8 cellular contexts compared by ENCODE assay signal in genomic region chr15:70094690-70095311, GRCh38. TPM values are rescaled to one million over a fixed set of nuclear protein-coding genes. Genes with fewer than 3 reads are reported as not detected.
DNase-seq lines count a peak whose midpoint lies in the region; ATAC-seq and TF ChIP-seq lines count a peak whose summit lies in the region.

No MANE protein-coding gene starts in this region.

- H3K4me3 ChIP-seq in MM.1S (ENCODE audit: low read length) (peak overlapping the region; percentile 80), astrocyte of the spinal cord (ENCODE audit: low read depth, low read length) (peak overlapping the region; percentile 89), mesendoderm (ENCODE audit: low read length) (peak overlapping the region; percentile 66)

- no peaks in the 10 kb centered on the region for H3K9me3 Mint-ChIP-seq in CD4-positive, alpha-beta T cell

- H3K79me1 ChIP-seq in mesendoderm (ENCODE audit: low read length): peaks cover 11% of the 10 kb centered on the region

- H3K4me2 ChIP-seq in MM.1S (ENCODE audit: low read depth, low read length) (peak overlapping the region; percentile 88), mesendoderm (ENCODE audit: low read length) (peak overlapping the region; percentile 86)

- peak overlapping the region; percentile 54 for H2BK120ac ChIP-seq in mesendoderm (ENCODE audit: low read depth, low read length)

- no peak overlapping the region for H2AFZ ChIP-seq in MM.1S (ENCODE audit: low read length)

- DNase-seq in CD4-positive, alpha-beta T cell: no peak
- DNase-seq in MM.1S (peak; percentile 22), astrocyte of the spinal cord (ENCODE audit: low read depth, low spot score) (no peak), mesendoderm (no peak), GM20000 (ENCODE audit: low spot score) (no peak), pons (ENCODE audit: low spot score) (no peak)
- DNase-seq in activated effector memory CD4-positive, alpha-beta T cell treated with anti-CD3 and anti-CD28 coated beads, Interleukin-2, amount 50 U/mL, for 16 hours: no peak

- peak overlapping the region; percentile 99 for H3K18ac ChIP-seq in mesendoderm (ENCODE audit: low read length)

- H3K9ac ChIP-seq in MM.1S (ENCODE audit: low read length): peak overlapping the region; percentile 99
- peak overlapping the region; percentile 95 for H3K9ac ChIP-seq in mesendoderm (ENCODE audit: low read length)

- H4K8ac ChIP-seq in mesendoderm (ENCODE audit: low read depth, low read length): no peak overlapping the region

- peak overlapping the region; percentile 25 for H2AK5ac ChIP-seq in mesendoderm (ENCODE audit: low read length)

- no CpG with 5 or more reads among the region's 8 CpGs for WGBS in mesendoderm (ENCODE audit: extremely low coverage, insufficient coverage, low lambda C conversion rate)

- no peak overlapping the region for H2BK15ac ChIP-seq in mesendoderm (replicated peaks; ENCODE audit: low read depth)

- peak overlapping the region; percentile 96 for H3K4me3 Mint-ChIP-seq in CD4-positive, alpha-beta T cell

- H4K20me1 ChIP-seq in MM.1S (ENCODE audit: insufficient read depth, low read length): peaks cover 43% of the 10 kb centered on the region

- peaks cover 87% of the 10 kb centered on the region for H3K79me2 ChIP-seq in MM.1S (ENCODE audit: low read length)
- peaks cover 64% of the 10 kb centered on the region for H3K79me2 ChIP-seq in mesendoderm (ENCODE audit: control insufficient read depth, insufficient read depth, low read length)

- peak overlapping the region; percentile 17 for H2BK5ac ChIP-seq in mesendoderm (ENCODE audit: low read length)

- H3F3A ChIP-seq in MM.1S (ENCODE audit: insufficient read depth, low read length): peaks cover 14% of the 10 kb centered on the region

- peak overlapping the region; percentile 23 for H3K4ac ChIP-seq in mesendoderm (ENCODE audit: low read depth, low read length)

- no peak for ATAC-seq in CD4-positive, alpha-beta T cell (ENCODE audit: poor library complexity)
- no peak for ATAC-seq in HG03521 (IDR thresholded peaks at IDR 0.05; ENCODE audit: unreplicated experiment)

- H4K5ac ChIP-seq in mesendoderm (ENCODE audit: low read length): no peak overlapping the region

- H3K4me1 ChIP-seq in MM.1S (ENCODE audit: low read length): peaks cover 28% of the 10 kb centered on the region
- H3K4me1 ChIP-seq in mesendoderm (ENCODE audit: control insufficient read depth, low read depth, low read length): peaks cover 35% of the 10 kb centered on the region

- H3K56ac ChIP-seq in mesendoderm (ENCODE audit: low read length): peak overlapping the region; percentile 97

- CTCF ChIA-PET in CD4-positive, alpha-beta T cell (lab: Charles Lee): interaction anchor here (0.9 kb wide), 1 partner anchor 9 kb away, joined by 3 read pairs; no protein-coding TSS in a partner anchor

- no peak overlapping the region for H3K23ac ChIP-seq in mesendoderm (ENCODE audit: low read length)

- H3K27me3 Mint-ChIP-seq in CD4-positive, alpha-beta T cell: peaks cover 5% of the 10 kb centered on the region

- H3K4me1 Mint-ChIP-seq in CD4-positive, alpha-beta T cell (ENCODE audit: low read depth): peaks cover 77% of the 10 kb centered on the region

- H3K27ac ChIP-seq in CD4-positive, alpha-beta T cell (ENCODE audit: low read depth, low read length): no peak overlapping the region
- H3K27ac ChIP-seq in MM.1S (ENCODE audit: low read length) (peak overlapping the region; percentile 2; the same call in 1 of the 2 replicates), mesendoderm (ENCODE audit: low read depth, low read length) (no peak overlapping the region)

- intact Hi-C loops in CD4-positive, alpha-beta T cell (cut with DNase I, micrococcal nuclease): loop anchor here (5.0 to 10.0 kb wide), 6 partner anchors 50 to 682 kb away; partner anchors contain the start of genes KIF23 (in 1 of the 2) and RPLP1 (in 1 of the 2)

- no peaks in the 10 kb centered on the region for H3K27me3 ChIP-seq in CD4-positive, alpha-beta T cell (ENCODE audit: control insufficient read depth, insufficient read depth, low read length)
- H3K27me3 ChIP-seq in MM.1S (replicated peaks; ENCODE audit: insufficient read depth, low read length): no peaks in the 10 kb centered on the region
- H3K27me3 ChIP-seq in mesendoderm (ENCODE audit: insufficient read depth, low read length, poor library complexity): no peaks in the 10 kb centered on the region

- H3K36me3 ChIP-seq in MM.1S (replicated peaks; ENCODE audit: insufficient read depth, low read length) (no peaks in the 10 kb centered on the region; the same call in none of the 2 replicates), mesendoderm (ENCODE audit: control insufficient read depth, insufficient read depth, low read length) (no peaks in the 10 kb centered on the region)

- H3K9me2 ChIP-seq in MM.1S (replicated peaks; ENCODE audit: insufficient read depth, low read length): no peaks in the 10 kb centered on the region

- in situ Hi-C loops in astrocyte of the spinal cord (cut with HindIII; ENCODE audit: low sequenced_read_pairs): no loop called here

- H3K36me3 Mint-ChIP-seq in CD4-positive, alpha-beta T cell (ENCODE audit: low read depth): peaks cover 71% of the 10 kb centered on the region

- no peak for TF ChIP-seq CTCF in CD4-positive, alpha-beta T cell (IDR thresholded peaks at IDR 0.05)
- TF ChIP-seq CTCF in MM.1S (IDR thresholded peaks at IDR 0.05; ENCODE audit: low read length) (no peak), astrocyte of the spinal cord (IDR thresholded peaks at IDR 0.05; ENCODE audit: low read depth, low read length) (no peak), GM20000 (IDR thresholded peaks at IDR 0.05; ENCODE audit: extremely low read depth, missing control alignments) (no peak)

- POLR2A ChIA-PET in CD4-positive, alpha-beta T cell (lab: Charles Lee): interaction anchor here (0.7 to 9.4 kb wide), 10 partner anchors 8 to 653 kb away, joined by 3 to 160 read pairs (median 4); no protein-coding TSS in a partner anchor

- H3K9me3 ChIP-seq in CD4-positive, alpha-beta T cell (ENCODE audit: control insufficient read depth, low read length): no peaks in the 10 kb centered on the region
- no peaks in the 10 kb centered on the region for H3K9me3 ChIP-seq in MM.1S (replicated peaks; ENCODE audit: insufficient read depth, low read length)

- peak overlapping the region; percentile 95 for H3K27ac Mint-ChIP-seq in CD4-positive, alpha-beta T cell

RNA-seq across cellular contexts. Expression of gene TLE3, which starts 2.9 kb away (rescaled TPM):
- 100 to 1,000 TPM; 159 to 167 TPM for total RNA-seq in CD4-positive, alpha-beta T cell
- 56.3 TPM for polyA plus RNA-seq in mesendoderm (2013, experiment 1 of 2)
- 55.9 TPM for polyA plus RNA-seq in mesendoderm (2013, experiment 2 of 2)
